Comparison of ENCODE assay signal across 14 cellular contexts in genomic region chr18:10128906-10129305, GRCh38.
"Had no signal": no experiment of that assay in that cellular context is flagged by ENCODE, and none has a peak within 500 bp of the region (broad histone marks: within the 10 kb centered on the region; RNA-seq: fewer than 3 reads in every experiment).

No MANE protein-coding gene starts in this region.

- H3K36me3 ChIP-seq: adrenal gland, heart right ventricle, tibial artery had no signal

- H3K4me3 ChIP-seq: adrenal gland, heart right ventricle, tibial artery had no signal

- H3K27ac ChIP-seq: adrenal gland, heart right ventricle, tibial artery had no signal

- H3K9me3 ChIP-seq: adrenal gland, heart right ventricle, tibial artery had no signal

- DNase-seq: activated CD4-positive, alpha-beta memory T cell treated with anti-CD3 and anti-CD28 coated beads for 36 hours; activated CD4-positive, alpha-beta T cell treated with anti-CD3 and anti-CD28 coated beads for 36 hours; activated gamma-delta T cell treated with Interleukin-2 at 50 U/mL for 16 hours; activated T-cell treated with anti-CD3 and anti-CD28 coated beads for 4 hours; adrenal gland; cerebellar nuclear complex; cortex of kidney; heart right ventricle; immature natural killer cell; stimulated activated CD4-positive, alpha-beta T cell treated with anti-CD3 and anti-CD28 coated beads, Interleukin-2, amount 100 ng/mL, for 24 hours; stimulated activated naive CD4-positive, alpha-beta T cell treated with Interleukin-2 at 50 U/mL for 16 hours; tibial artery had no signal

- ATAC-seq: activated CD4-positive, alpha-beta T cell treated with anti-CD3 and anti-CD28 coated beads for 36 hours; activated naive CD4-positive, alpha-beta T cell treated with anti-CD3 and anti-CD28 coated beads, Interleukin-2, amount 50 U/mL, for 72 hours; heart right ventricle; WTC11 had no signal
